ENCODE assay signal across 2 cellular contexts in genomic region chr11:128719556-128719824, GRCh38.
TF ChIP-seq lines count a peak whose summit lies in the region.

No MANE protein-coding gene starts in this region.

TF ChIP-seq in WTC11, 78 proteins besides CTCF, POLR2A, EP300 and RAD21:
- TF ChIP-seq, protein P1, sequence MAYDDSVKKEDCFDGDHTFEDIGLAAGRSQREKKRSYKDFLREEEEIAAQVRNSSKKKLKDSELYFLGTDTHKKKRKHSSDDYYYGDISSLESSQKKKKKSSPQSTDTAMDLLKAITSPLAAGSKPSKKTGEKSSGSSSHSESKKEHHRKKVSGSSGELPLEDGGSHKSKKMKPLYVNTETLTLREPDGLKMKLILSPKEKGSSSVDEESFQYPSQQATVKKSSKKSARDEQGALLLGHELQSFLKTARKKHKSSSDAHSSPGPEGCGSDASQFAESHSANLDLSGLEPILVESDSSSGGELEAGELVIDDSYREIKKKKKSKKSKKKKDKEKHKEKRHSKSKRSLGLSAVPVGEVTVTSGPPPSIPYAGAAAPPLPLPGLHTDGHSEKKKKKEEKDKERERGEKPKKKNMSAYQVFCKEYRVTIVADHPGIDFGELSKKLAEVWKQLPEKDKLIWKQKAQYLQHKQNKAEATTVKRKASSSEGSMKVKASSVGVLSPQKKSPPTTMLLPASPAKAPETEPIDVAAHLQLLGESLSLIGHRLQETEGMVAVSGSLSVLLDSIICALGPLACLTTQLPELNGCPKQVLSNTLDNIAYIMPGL (CRISPR knock-in tag; IDR thresholded peaks at IDR 0.05) = no peak
- TF ChIP-seq E2F5 (CRISPR knock-in tag; IDR thresholded peaks at IDR 0.05) = no peak
- TF ChIP-seq NFYB (CRISPR knock-in tag; conservative IDR thresholded peaks at IDR 0.05; ENCODE audit: low read depth) = no peak
- TF ChIP-seq TCF7 (CRISPR knock-in tag; IDR thresholded peaks at IDR 0.05; ENCODE audit: low read depth) = no peak

TF ChIP-seq in SK-N-SH, 30 proteins besides CTCF, POLR2A, EP300 and RAD21 (continued from another document):
- TF ChIP-seq, protein P2, sequence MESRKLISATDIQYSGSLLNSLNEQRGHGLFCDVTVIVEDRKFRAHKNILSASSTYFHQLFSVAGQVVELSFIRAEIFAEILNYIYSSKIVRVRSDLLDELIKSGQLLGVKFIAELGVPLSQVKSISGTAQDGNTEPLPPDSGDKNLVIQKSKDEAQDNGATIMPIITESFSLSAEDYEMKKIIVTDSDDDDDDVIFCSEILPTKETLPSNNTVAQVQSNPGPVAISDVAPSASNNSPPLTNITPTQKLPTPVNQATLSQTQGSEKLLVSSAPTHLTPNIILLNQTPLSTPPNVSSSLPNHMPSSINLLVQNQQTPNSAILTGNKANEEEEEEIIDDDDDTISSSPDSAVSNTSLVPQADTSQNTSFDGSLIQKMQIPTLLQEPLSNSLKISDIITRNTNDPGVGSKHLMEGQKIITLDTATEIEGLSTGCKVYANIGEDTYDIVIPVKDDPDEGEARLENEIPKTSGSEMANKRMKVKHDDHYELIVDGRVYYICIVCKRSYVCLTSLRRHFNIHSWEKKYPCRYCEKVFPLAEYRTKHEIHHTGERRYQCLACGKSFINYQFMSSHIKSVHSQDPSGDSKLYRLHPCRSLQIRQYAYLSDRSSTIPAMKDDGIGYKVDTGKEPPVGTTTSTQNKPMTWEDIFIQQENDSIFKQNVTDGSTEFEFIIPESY (IDR thresholded peaks at IDR 0.05; ENCODE audit: borderline replicate concordance, low read depth) = no peak
- TF ChIP-seq MEF2A (IDR thresholded peaks at IDR 0.05; ENCODE audit: borderline replicate concordance, low read depth) = no peak
- no peak for TF ChIP-seq GABPA (IDR thresholded peaks at IDR 0.05; ENCODE audit: low read depth)
- TF ChIP-seq SIN3A (IDR thresholded peaks at IDR 0.05; ENCODE audit: borderline replicate concordance, low read depth, low read length) = no peak
- TF ChIP-seq, protein P3, sequence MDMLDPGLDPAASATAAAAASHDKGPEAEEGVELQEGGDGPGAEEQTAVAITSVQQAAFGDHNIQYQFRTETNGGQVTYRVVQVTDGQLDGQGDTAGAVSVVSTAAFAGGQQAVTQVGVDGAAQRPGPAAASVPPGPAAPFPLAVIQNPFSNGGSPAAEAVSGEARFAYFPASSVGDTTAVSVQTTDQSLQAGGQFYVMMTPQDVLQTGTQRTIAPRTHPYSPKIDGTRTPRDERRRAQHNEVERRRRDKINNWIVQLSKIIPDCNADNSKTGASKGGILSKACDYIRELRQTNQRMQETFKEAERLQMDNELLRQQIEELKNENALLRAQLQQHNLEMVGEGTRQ (IDR thresholded peaks at IDR 0.05; ENCODE audit: borderline replicate concordance, low read depth, low read length) = no peak
